21 cellular contexts compared by ENCODE assay signal in the genomic region with DNA sequence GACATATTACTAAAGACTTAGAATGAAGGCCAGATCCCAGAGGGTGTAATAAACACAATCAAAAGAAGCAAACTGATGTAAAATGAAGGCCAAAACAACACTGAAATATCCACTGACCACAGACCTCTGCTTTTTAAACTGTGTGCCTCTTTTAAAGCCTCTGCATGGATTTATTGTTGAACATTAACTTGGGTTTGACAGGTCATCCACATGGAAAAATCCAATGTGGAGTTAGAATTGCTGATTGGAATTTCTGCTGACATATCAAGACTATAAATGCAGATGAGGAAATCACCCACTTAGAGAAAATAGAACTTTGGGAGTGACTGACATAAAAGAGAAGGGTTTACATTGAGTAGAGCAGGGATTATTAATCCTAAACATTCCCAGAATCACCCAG.
"Had no signal": no experiment of that assay in that cellular context is flagged by ENCODE, and none has a peak within 500 bp of the region (broad histone marks: within the 10 kb centered on the region; RNA-seq: fewer than 3 reads in every experiment).

No MANE protein-coding gene starts in this region.

- H3K4me1 ChIP-seq: gastrocnemius medialis, parathyroid adenoma, transverse colon, vagina had no signal

- H3K36me3 ChIP-seq: gastrocnemius medialis, left lung, transverse colon, vagina had no signal

- H3K4me1 Mint-ChIP-seq: central memory CD8-positive, alpha-beta T cell; naive B cell had no signal

- DNase-seq: activated CD4-positive, alpha-beta T cell treated with anti-CD3 and anti-CD28 coated beads for 48 hours; activated CD4-positive, CD25-positive, alpha-beta regulatory T cell; activated CD8-positive, alpha-beta T cell treated with anti-CD3 and anti-CD28 coated beads for 36 hours; activated naive CD4-positive, alpha-beta T cell treated with anti-CD3 and anti-CD28 coated beads for 36 hours; activated naive CD8-positive, alpha-beta T cell treated with anti-CD3 and anti-CD28 coated beads, Interleukin-2, amount 50 U/mL, for 24 hours; activated T-cell treated with anti-CD3 and anti-CD28 coated beads, Interleukin-2, amount 50 U/mL, for 4 hours; aorta; gastrocnemius medialis; left lung; mammary epithelial cell; naive B cell; SK-N-SH; stimulated activated CD4-positive, alpha-beta T cell treated with anti-CD3 and anti-CD28 coated beads, Interleukin-2, amount 100 ng/mL, for 24 hours; T-helper 1 cell; T-helper 9 cell; transverse colon had no signal

- H3K4me3 ChIP-seq: coronary artery, gastrocnemius medialis, left lung, transverse colon, vagina had no signal

- H2AFZ ChIP-seq: parathyroid adenoma had no signal

- H3K36me3 Mint-ChIP-seq: naive B cell had no signal

- H3K27me3 ChIP-seq: gastrocnemius medialis, left lung, transverse colon, vagina had no signal

- H3K79me2 ChIP-seq: parathyroid adenoma had no signal

- H3K27ac Mint-ChIP-seq: activated CD8-positive, alpha-beta T cell treated with anti-CD3 and anti-CD28 coated beads for 36 hours; activated naive CD4-positive, alpha-beta T cell treated with anti-CD3 and anti-CD28 coated beads for 36 hours; activated naive CD8-positive, alpha-beta T cell treated with anti-CD3 and anti-CD28 coated beads, Interleukin-2, amount 50 U/mL, for 24 hours; naive B cell; stimulated activated naive CD8-positive, alpha-beta T cell treated with anti-CD3 and anti-CD28 coated beads, Interleukin-15, Interleukin-2, amounts not matched to agents 100 ng/mL and 50 ng/mL, for 24 hours had no signal

- H3K27ac ChIP-seq: coronary artery, gastrocnemius medialis, left lung, parathyroid adenoma, transverse colon, vagina had no signal

- H3K9me3 ChIP-seq: gastrocnemius medialis, left lung, SK-N-SH, transverse colon, vagina had no signal

- H3K9me2 ChIP-seq: SK-N-SH had no signal

- H3K4me3 Mint-ChIP-seq: activated CD8-positive, alpha-beta T cell treated with anti-CD3 and anti-CD28 coated beads for 36 hours; activated naive CD4-positive, alpha-beta T cell treated with anti-CD3 and anti-CD28 coated beads for 36 hours; activated naive CD8-positive, alpha-beta T cell treated with anti-CD3 and anti-CD28 coated beads, Interleukin-2, amount 50 U/mL, for 24 hours; activated T-cell treated with anti-CD3 and anti-CD28 coated beads, Interleukin-2, amount 50 U/mL, for 4 hours; central memory CD8-positive, alpha-beta T cell; naive B cell; stimulated activated naive CD8-positive, alpha-beta T cell treated with anti-CD3 and anti-CD28 coated beads, Interleukin-15, Interleukin-2, amounts not matched to agents 100 ng/mL and 50 ng/mL, for 24 hours had no signal

- H3K27me3 Mint-ChIP-seq: activated CD8-positive, alpha-beta T cell treated with anti-CD3 and anti-CD28 coated beads for 36 hours; activated naive CD8-positive, alpha-beta T cell treated with anti-CD3 and anti-CD28 coated beads, Interleukin-2, amount 50 U/mL, for 24 hours; central memory CD8-positive, alpha-beta T cell; naive B cell; stimulated activated naive CD8-positive, alpha-beta T cell treated with anti-CD3 and anti-CD28 coated beads, Interleukin-15, Interleukin-2, amounts not matched to agents 100 ng/mL and 50 ng/mL, for 24 hours had no signal

- H3K4me2 ChIP-seq: SK-N-SH had no signal
